ENCODE assay signal across 24 cellular contexts in the genomic region with DNA sequence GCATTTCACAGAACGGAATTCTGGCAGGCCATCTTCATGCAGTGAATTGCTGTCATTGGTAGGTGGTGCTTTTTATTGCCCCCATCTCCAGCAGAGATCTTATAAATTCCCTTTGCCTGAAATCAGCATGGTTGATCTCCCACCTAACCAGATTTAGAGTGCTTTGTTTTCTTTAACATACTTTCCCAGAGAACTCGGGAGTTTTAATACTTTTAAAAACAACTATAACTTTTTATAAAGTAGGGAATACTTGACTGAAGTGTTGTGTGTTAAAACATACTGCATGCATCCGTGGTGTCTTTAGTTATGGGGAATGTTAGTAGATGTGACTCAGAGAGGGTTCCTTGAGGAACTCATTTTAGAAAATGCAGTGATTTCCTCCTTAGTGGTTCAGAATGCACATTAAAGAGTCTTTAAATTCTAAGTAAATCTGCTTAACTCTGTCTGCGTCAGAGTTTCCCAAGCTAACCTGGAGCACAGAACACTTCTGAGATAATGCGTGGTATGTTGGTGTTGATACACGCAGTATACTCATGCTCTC. TPM values are rescaled to one million over a fixed set of nuclear protein-coding genes. Genes with fewer than 3 reads are reported as not detected.
DNase-seq lines count a peak whose midpoint lies in the region; ATAC-seq, FAIRE-seq and TF ChIP-seq lines count a peak whose summit lies in the region.
"Had no signal": no experiment of that assay in that cellular context is flagged by ENCODE, and none has a peak within 500 bp of the region (broad histone marks: within the 10 kb centered on the region; RNA-seq: fewer than 3 reads in every experiment).

No MANE protein-coding gene starts in this region.

- H3K27ac Mint-ChIP-seq in osteocyte (ENCODE audit: unreplicated experiment): peak overlapping the region; percentile 76
- H3K27ac Mint-ChIP-seq: activated naive CD4-positive, alpha-beta T cell treated with anti-CD3 and anti-CD28 coated beads, Interleukin-2, amount 10 ng/mL, durations not matched to agents 7 days and 5 days; B cell; stimulated activated effector memory CD8-positive, alpha-beta T cell treated with anti-CD3 and anti-CD28 coated beads, Interleukin-12 subunit alpha, Interleukin-12 subunit beta, amount 100 ng/mL, for 72 hours had no signal

- no peak overlapping the region for H3K9ac ChIP-seq in adipocyte (ENCODE audit: low read length)
- H3K9ac ChIP-seq: KMS-11 had no signal

- H3K9me3 Mint-ChIP-seq in osteocyte (ENCODE audit: unreplicated experiment): no peaks in the 10 kb centered on the region
- H3K9me3 Mint-ChIP-seq: activated naive CD4-positive, alpha-beta T cell treated with anti-CD3 and anti-CD28 coated beads, Interleukin-2, amount 10 ng/mL, durations not matched to agents 7 days and 5 days; activated T-cell treated with anti-CD3 and anti-CD28 coated beads, Interleukin-2, amount 50 U/mL, for 4 hours; stimulated activated effector memory CD8-positive, alpha-beta T cell treated with anti-CD3 and anti-CD28 coated beads, Interleukin-12 subunit alpha, Interleukin-12 subunit beta, amount 100 ng/mL, for 72 hours had no signal

- ATAC-seq in HG03460 (IDR thresholded peaks at IDR 0.05; ENCODE audit: unreplicated experiment): no peak
- ATAC-seq: activated CD4-positive, CD25-positive, alpha-beta regulatory T cell treated with anti-CD3 and anti-CD28 coated beads, Interleukin-2, amount 50 U/mL, for 24 hours; activated T-cell treated with anti-CD3 and anti-CD28 coated beads, Interleukin-2, amount 50 U/mL, for 4 hours; pancreas; sciatic nerve; stimulated activated effector memory CD8-positive, alpha-beta T cell treated with anti-CD3 and anti-CD28 coated beads, Interleukin-12 subunit alpha, Interleukin-12 subunit beta, amount 100 ng/mL, for 72 hours had no signal

- H3K36me3 ChIP-seq in adipocyte (ENCODE audit: control insufficient read depth, insufficient read depth, low read length, severe bottlenecking): no peaks in the 10 kb centered on the region
- H3K36me3 ChIP-seq: pancreas, thoracic aorta had no signal

- H3K4me1 Mint-ChIP-seq in osteocyte (ENCODE audit: unreplicated experiment): peaks cover 85% of the 10 kb centered on the region
- H3K4me1 Mint-ChIP-seq: B cell had no signal

- DNase-seq in adipocyte (ENCODE audit: low read depth) (peak; percentile 46), foreskin fibroblast (peak; percentile 14 to 42), osteocyte (ENCODE audit: extremely low spot score, unreplicated experiment) (no peak), DMS153 (lab: John Stamatoyannopoulos, UW) (no peak), GM12892 (ENCODE audit: insufficient read length) (no peak), DMS79 (lab: John Stamatoyannopoulos, UW) (no peak)
- DNase-seq: activated naive CD4-positive, alpha-beta T cell treated with anti-CD3 and anti-CD28 coated beads, Interleukin-2, amount 10 ng/mL, durations not matched to agents 7 days and 5 days; activated T-cell treated with anti-CD3 and anti-CD28 coated beads, Interleukin-2, amount 50 U/mL, for 4 hours; aorta; effector memory CD4-positive, alpha-beta T cell; GOT3; NCI-H1930; NCI-H2227 treated with DMSO at 0.1 percent for 48 hours; NCI-H774; pancreas had no signal

- no peaks in the 10 kb centered on the region for H3K9me3 ChIP-seq in adipocyte (ENCODE audit: control insufficient read depth, low read length)
- H3K9me3 ChIP-seq: pancreas, thoracic aorta had no signal

- no peaks in the 10 kb centered on the region for H3K27me3 Mint-ChIP-seq in osteocyte (ENCODE audit: unreplicated experiment)

- TF ChIP-seq CTCF in foreskin fibroblast (IDR thresholded peaks at IDR 0.05; ENCODE audit: low read depth, low read length) (no peak), osteocyte (IDR thresholded peaks at IDR 0.05) (no peak)

- no peak for TF ChIP-seq POLR2A in GM12892 (IDR thresholded peaks at IDR 0.05; ENCODE audit: low read depth, low read length)

- peaks cover 31% of the 10 kb centered on the region for H3K4me1 ChIP-seq in adipocyte (ENCODE audit: control insufficient read depth, insufficient read depth, low read length)
- H3K4me1 ChIP-seq: pancreas had no signal

- FAIRE-seq in GM12892 (lab: Jason Lieb, UNC): no peak
- FAIRE-seq: keratinocyte, pancreas had no signal

- H3K36me3 Mint-ChIP-seq in osteocyte (ENCODE audit: unreplicated experiment): peaks cover 10% of the 10 kb centered on the region
- H3K36me3 Mint-ChIP-seq: activated naive CD4-positive, alpha-beta T cell treated with anti-CD3 and anti-CD28 coated beads, Interleukin-2, amount 10 ng/mL, durations not matched to agents 7 days and 5 days had no signal

- no peak overlapping the region for H3K4me3 Mint-ChIP-seq in osteocyte (ENCODE audit: unreplicated experiment)
- H3K4me3 Mint-ChIP-seq: activated naive CD4-positive, alpha-beta T cell treated with anti-CD3 and anti-CD28 coated beads, Interleukin-2, amount 10 ng/mL, durations not matched to agents 7 days and 5 days; activated T-cell treated with anti-CD3 and anti-CD28 coated beads, Interleukin-2, amount 50 U/mL, for 4 hours; B cell; stimulated activated effector memory CD8-positive, alpha-beta T cell treated with anti-CD3 and anti-CD28 coated beads, Interleukin-12 subunit alpha, Interleukin-12 subunit beta, amount 100 ng/mL, for 72 hours had no signal

- H3K4me3 ChIP-seq in adipocyte (ENCODE audit: low read length): no peak overlapping the region
- H3K4me3 ChIP-seq in foreskin fibroblast (ENCODE audit: low read depth in 1 of 2, low read length in 2 of 2): no peak overlapping the region
- H3K4me3 ChIP-seq: lung, pancreas, thoracic aorta had no signal

- H3K27me3 ChIP-seq in adipocyte (replicated peaks; ENCODE audit: control insufficient read depth, insufficient read depth, low read length): no peaks in the 10 kb centered on the region
- H3K27me3 ChIP-seq: pancreas had no signal

RNA-seq across cellular contexts. Expression of a gene that starts 54.9 kb away (rescaled TPM):
- 154 and 165 TPM in 2 replicates for total RNA-seq in osteocyte
- polyA plus RNA-seq in GM12892 (2012; ENCODE audit: missing spikeins): 0.04 TPM

Comparison
In these comparisons a context has a peak if more than half of its experiments do, and no peak if none do; other contexts are left out.
1. DNase-seq: peak in adipocyte (single experiment) and foreskin fibroblast (2 of 2); none in osteocyte (single experiment), DMS153 (single experiment), GM12892 (single experiment) and DMS79 (single experiment).